ENCODE assay signal across 9 cellular contexts in genomic region chr5:180785794-180786221, GRCh38. TPM values are rescaled to one million over a fixed set of nuclear protein-coding genes. Genes with fewer than 3 reads are reported as not detected.
DNase-seq lines count a peak whose midpoint lies in the region; FAIRE-seq and TF ChIP-seq lines count a peak whose summit lies in the region.
"Had no signal": no experiment of that assay in that cellular context is flagged by ENCODE, and none has a peak within 500 bp of the region (broad histone marks: within the 10 kb centered on the region; RNA-seq: fewer than 3 reads in every experiment).

No MANE protein-coding gene starts in this region.

- TF ChIP-seq EP300 in H1 (IDR thresholded peaks at IDR 0.05; ENCODE audit: borderline replicate concordance in 1 of 2, low read depth in 2 of 2, low read length in 2 of 2): 0 out of 3 replicates have a peak, but pooled peaks of 1 of the 2 experiments have one; percentile 24

- peak overlapping the region; percentile 61; the same call in 1 of the 2 replicates for H2BK15ac ChIP-seq in H1 (ENCODE audit: low read length)

- H3K14ac ChIP-seq in H1 (ENCODE audit: insufficient read length): no peak overlapping the region

- TF ChIP-seq CTCF in A673 (conservative IDR thresholded peaks at IDR 0.05; ENCODE audit: low read depth, low read length): no peak
- no peak for TF ChIP-seq CTCF in H1 (IDR thresholded peaks at IDR 0.05; ENCODE audit: control extremely low read depth in 1 of 3, insufficient read depth in 1 of 3, low read depth in 1 of 3, low read length in 3 of 3)

- no peaks in the 10 kb centered on the region for H3K27me3 ChIP-seq in A673 (replicated peaks; ENCODE audit: insufficient read depth, low read depth, low read length, poor library complexity)
- no peaks in the 10 kb centered on the region for H3K27me3 ChIP-seq in H1 (replicated peaks in 1 of 4; ENCODE audit: control insufficient read depth in 3 of 4, extremely low read depth in 1 of 4, insufficient read depth in 3 of 4, low read length in 3 of 4)

- H2BK20ac ChIP-seq in H1 (ENCODE audit: low read length): peak overlapping the region; percentile 51; the same call in 1 of the 2 replicates

- 0 out of 2 replicates have a peak overlapping the region, but pooled peaks have one; percentile 12 for H2AFZ ChIP-seq in H1 (ENCODE audit: low read length)

- no peak overlapping the region for H2BK120ac ChIP-seq in H1 (replicated peaks; ENCODE audit: low read depth, low read length)

- CTCF ChIA-PET in A673 (lab: Charles Lee) (no interaction called here), H1 (lab: Charles Lee; ENCODE audit: partially characterized antibody) (interaction anchor here (0.8 to 10.6 kb wide), 9 partner anchors 15 to 325 kb away, joined by 3 to 99 read pairs (median 7); partner anchors contain the start of gene MGAT1)

- peaks cover 2% of the 10 kb centered on the region; the same call in 1 of the 2 replicates for H3K79me1 ChIP-seq in H1 (ENCODE audit: low read depth, low read length)

- intact Hi-C loops in A673 (cut with micrococcal nuclease; ENCODE audit: unreplicated experiment): loop anchor here (10.0 kb wide), 1 partner anchor 369 kb away; no protein-coding TSS in a partner anchor

- no peaks in the 10 kb centered on the region for H3K23me2 ChIP-seq in H1 (ENCODE audit: low read depth, low read length)

- no peaks in the 10 kb centered on the region for H3K9me3 ChIP-seq in A673 (ENCODE audit: low read depth, low read length, poor library complexity, severe bottlenecking)
- no peaks in the 10 kb centered on the region for H3K9me3 ChIP-seq in H1 (ENCODE audit: insufficient read depth in 2 of 2, low read depth in 1 of 2, low read length in 1 of 2)

- H3K4me1 ChIP-seq in A673 (ENCODE audit: insufficient read depth, low read length, poor library complexity, severe bottlenecking): no peaks in the 10 kb centered on the region
- peaks cover 17 to 34% (median 26%) of the 10 kb centered on the region in 4 experiments for H3K4me1 ChIP-seq in H1 (replicated peaks in 1 of 4; ENCODE audit: control insufficient read depth in 3 of 4, insufficient read depth in 4 of 4, low read length in 3 of 4)

- TF ChIP-seq POLR2A in H1 (IDR thresholded peaks at IDR 0.05; ENCODE audit: control extremely low read depth in 1 of 2, low read depth in 2 of 2, low read length in 2 of 2): peak in 1 of 2 experiments; percentile 62; a peak in 2 of 3 replicates

- POLR2A ChIA-PET in A673 (lab: Charles Lee; ENCODE audit: low non-redundant PET): no interaction called here
- POLR2A ChIA-PET in H1 (lab: Charles Lee; ENCODE audit: partially characterized antibody): interaction anchor here (0.6 to 3.2 kb wide), 10 partner anchors 8 to 314 kb away, joined by 3 to 26 read pairs (median 4); partner anchors contain the start of genes MGAT1 and ZFP62

- H2BK12ac ChIP-seq in H1 (ENCODE audit: low read depth, low read length): peak overlapping the region; percentile 97; the same call in 1 of the 2 replicates

- peak overlapping the region; percentile 35; the same call in 1 of the 2 replicates for H4K8ac ChIP-seq in H1 (ENCODE audit: extremely low read depth, insufficient read depth, low read length)

- H4K20me1 ChIP-seq in H1 (replicated peaks in 1 of 2; ENCODE audit: control insufficient read depth in 1 of 2, insufficient read depth in 2 of 2, low read length in 2 of 2): no peaks in the 10 kb centered on the region

- H3K4me3 ChIP-seq in A673 (ENCODE audit: low read depth, low read length, poor library complexity, severe bottlenecking) (no peak overlapping the region), H1 (ENCODE audit: extremely low read depth in 1 of 4, insufficient read depth in 2 of 4, low read depth in 3 of 4, low read length in 4 of 4) (peak overlapping the region in 3 of 4 experiments; percentile 8 to 30 (median 16); a peak in 3 of 8 replicates)

- peak overlapping the region; percentile 49 for H4K5ac ChIP-seq in H1 (ENCODE audit: insufficient read length, low read depth, low read length)

- H3K36me3 ChIP-seq in A673 (ENCODE audit: insufficient read depth, low read length, poor library complexity, severe bottlenecking): peaks cover 3% of the 10 kb centered on the region
- no peaks in the 10 kb centered on the region for H3K36me3 ChIP-seq in H1 (ENCODE audit: control insufficient read depth in 2 of 4, insufficient read depth in 4 of 4, low read length in 3 of 4)

- peak in 1 of 2 experiments; percentile 17; a peak in 1 of 4 replicates for TF ChIP-seq RAD21 in H1 (IDR thresholded peaks at IDR 0.05 in 1 of 2, conservative IDR thresholded peaks at IDR 0.05 in 1 of 2; ENCODE audit: low read depth in 2 of 2, low read length in 2 of 2)

- FAIRE-seq in H1 (lab: Jason Lieb, UNC): peak; percentile 85

- H2AK5ac ChIP-seq in H1 (ENCODE audit: low read depth, low read length): peak overlapping the region; percentile 77; the same call in 1 of the 2 replicates

- peak overlapping the region; percentile 31 for H4K91ac ChIP-seq in H1 (replicated peaks; ENCODE audit: insufficient read length, low read length)

- H3K27ac ChIP-seq in A673 (ENCODE audit: low read depth, low read length, poor library complexity, severe bottlenecking) (no peak overlapping the region), H1 (ENCODE audit: low read depth, low read length) (peak overlapping the region; percentile 91)

- 24% methylated on average over 5 of the region's 5 CpGs; no CpG with 5 or more reads in 1 of the 2 experiments for WGBS in H1 (ENCODE audit: extremely low coverage in 1 of 2, insufficient coverage in 1 of 2, insufficient read length in 1 of 2, insufficient replicate concordance in 2 of 2, low coverage in 1 of 2, low lambda C conversion rate in 2 of 2, missing lambda C conversion rate in 1 of 2), 2 experiments

- no peak overlapping the region for H3K23ac ChIP-seq in H1 (ENCODE audit: insufficient read length)

- H2BK5ac ChIP-seq in H1 (ENCODE audit: low read depth, low read length): peak overlapping the region; percentile 95

- DNase-seq in A673 (ENCODE audit: low spot score) (peak; percentile 7), M059J (ENCODE audit: low read depth) (peak; percentile 77), H1 (ENCODE audit: low read depth in 1 of 2, low spot score in 2 of 2) (peak; percentile 80 to 85), mucosa of gallbladder (ENCODE audit: low spot score) (peak; percentile 40), NCI-H1048 (lab: John Stamatoyannopoulos, UW) (no peak), OCI-M1 (lab: John Stamatoyannopoulos, UW) (no peak)
- DNase-seq in activated effector memory CD4-positive, alpha-beta T cell treated with anti-CD3 and anti-CD28 coated beads, Interleukin-2, amount 50 U/mL, for 16 hours: no peak
- DNase-seq in effector CD4-positive, alpha-beta T cell: no peak

- no peak overlapping the region for H3K4ac ChIP-seq in H1 (replicated peaks; ENCODE audit: insufficient read length, low read depth, low read length)

- H3K9ac ChIP-seq in H1 (replicated peaks in 1 of 4; ENCODE audit: extremely low read depth in 1 of 4, low read depth in 3 of 4, low read length in 3 of 4): peak overlapping the region in 1 of 4 experiments; percentile 44; a peak in 2 of 7 replicates

- H3K18ac ChIP-seq in H1 (ENCODE audit: extremely low read depth, low read length): peak overlapping the region; percentile 85; the same call in 1 of the 2 replicates

- BruUV-seq in A673 (replicated peaks; lab: Mats Ljungman, UMichigan): no TSS peak

- H3K79me2 ChIP-seq in H1 (ENCODE audit: control insufficient read depth in 1 of 2, insufficient read depth in 2 of 2, low read length in 2 of 2): 0 out of 4 replicates have a peak, but pooled peaks cover 0 to under 1% of the 10 kb centered on the region in 2 experiments

- peak overlapping the region; percentile 13 for H3K56ac ChIP-seq in H1 (replicated peaks; ENCODE audit: insufficient read length, low read depth, low read length)

- peak overlapping the region; percentile 53 to 54 for H3K4me2 ChIP-seq in H1 (ENCODE audit: insufficient read depth in 1 of 2, low read depth in 2 of 2, low read length in 2 of 2)

TF ChIP-seq in H1, 55 proteins besides CTCF, POLR2A, EP300 and RAD21 (continues in another document):
- TF ChIP-seq NANOG (IDR thresholded peaks at IDR 0.05; ENCODE audit: insufficient read depth, low read depth, low read length, poor library complexity, severe bottlenecking): no peak
- peak; percentile 82 for TF ChIP-seq POLR2AphosphoS5 (IDR thresholded peaks at IDR 0.05; ENCODE audit: low read depth, low read length)
- no peak for TF ChIP-seq CBX5 (IDR thresholded peaks at IDR 0.05; ENCODE audit: low read depth, low read length)
- no peak for TF ChIP-seq ZNF274 (IDR thresholded peaks at IDR 0.05; ENCODE audit: borderline replicate concordance, extremely low read depth, low read length)
- TF ChIP-seq JUN (IDR thresholded peaks at IDR 0.05; ENCODE audit: low read depth, low read length): no peak
- 0 out of 2 replicates have a peak, but pooled peaks have one; percentile 32 for TF ChIP-seq CHD2 (IDR thresholded peaks at IDR 0.05; ENCODE audit: low read length)
- no peak for TF ChIP-seq HDAC6 (IDR thresholded peaks at IDR 0.05; ENCODE audit: low read depth, low read length)
- 0 out of 2 replicates have a peak, but pooled peaks have one; percentile 21 for TF ChIP-seq EGR1 (IDR thresholded peaks at IDR 0.05; ENCODE audit: borderline replicate concordance, low read depth, low read length)
- TF ChIP-seq PHF8 (conservative IDR thresholded peaks at IDR 0.05; ENCODE audit: low read depth, low read length): 0 out of 2 replicates have a peak, but pooled peaks have one; percentile 3

RNA-seq across cellular contexts. Expression of gene MGAT1, which starts 16.8 kb away (rescaled TPM):
- total RNA-seq in A673 (2021): 48.7 and 49.9 TPM in 2 replicates
- 66.3 and 107 TPM in 2 replicates for total RNA-seq in M059J (2014; rRNA removed; shearing (Covaris generic))
- total RNA-seq in H1 (2021; fragmentation: NEBNext Ultra II Directional; extraction: Animal tissue kit (Norgen Biotek cat#: 25700)): 77.0 and 83.8 TPM in 2 replicates
- polyA plus RNA-seq in H1 (2011; rRNA removed): 66.8 and 96.1 TPM in 2 replicates
- polyA plus RNA-seq in H1 (2011; cell fraction: cytosol; rRNA removed): 68.3 TPM
- polyA plus RNA-seq in H1 (2011; cell fraction: nucleus; rRNA removed): 76.0 TPM
- polyA plus RNA-seq in H1 (2012, experiment 1 of 2): 63.6 to 73.4 TPM (median 72.7 TPM) in 4 replicates
- polyA plus RNA-seq in H1 (2012, experiment 2 of 2): 82.2 TPM
- 63.4 TPM for polyA plus RNA-seq in H1 (2013, experiment 1 of 2)
- polyA plus RNA-seq in H1 (2013, experiment 2 of 2): 63.9 TPM
- polyA minus RNA-seq in H1 (2011; rRNA and poly(A)+ RNA removed): 41.2 and 48.6 TPM in 2 replicates
- 56.2 TPM for polyA minus RNA-seq in H1 (2011; cell fraction: cytosol; rRNA and poly(A)+ RNA removed)
- 38.8 TPM for polyA minus RNA-seq in H1 (2011; cell fraction: nucleus; rRNA and poly(A)+ RNA removed)
- total RNA-seq in mucosa of gallbladder: 145 TPM

RNA-seq across cellular contexts. Expression of gene OR2Y1, which starts 46.0 kb away (rescaled TPM):
- total RNA-seq in A673 (2021) (not detected in 2 replicates), mucosa of gallbladder (not detected)
- not detected in 2 replicates for total RNA-seq in M059J (2014; rRNA removed; shearing (Covaris generic))
- total RNA-seq in H1 (2021; fragmentation: NEBNext Ultra II Directional; extraction: Animal tissue kit (Norgen Biotek cat#: 25700)): not detected in 2 replicates
- not detected in 2 replicates for polyA plus RNA-seq in H1 (2011; rRNA removed)
- not detected for polyA plus RNA-seq in H1 (2011; cell fraction: cytosol; rRNA removed)
- polyA plus RNA-seq in H1 (2011; cell fraction: nucleus; rRNA removed): not detected
- polyA plus RNA-seq in H1 (2012, experiment 1 of 2): not detected in 4 replicates
- not detected for polyA plus RNA-seq in H1 (2012, experiment 2 of 2)
- not detected for polyA plus RNA-seq in H1 (2013, experiment 1 of 2)
- not detected for polyA plus RNA-seq in H1 (2013, experiment 2 of 2)
- not detected in 2 replicates for polyA minus RNA-seq in H1 (2011; rRNA and poly(A)+ RNA removed)
- polyA minus RNA-seq in H1 (2011; cell fraction: cytosol; rRNA and poly(A)+ RNA removed): not detected
- not detected for polyA minus RNA-seq in H1 (2011; cell fraction: nucleus; rRNA and poly(A)+ RNA removed)
- total RNA-seq: pulmonary artery endothelial cell had no signal

Comparison
In these comparisons a context has a peak if more than half of its experiments do, and no peak if none do; other contexts are left out.
1. DNase-seq: peak in A673 (single experiment), M059J (single experiment), H1 (2 of 2) and mucosa of gallbladder (single experiment); none in NCI-H1048 (single experiment), OCI-M1 (single experiment), activated effector memory CD4-positive, alpha-beta T cell treated with anti-CD3 and anti-CD28 coated beads, Interleukin-2, amount 50 U/mL, for 16 hours (single experiment) and effector CD4-positive, alpha-beta T cell (single experiment).